In the genomic region with DNA sequence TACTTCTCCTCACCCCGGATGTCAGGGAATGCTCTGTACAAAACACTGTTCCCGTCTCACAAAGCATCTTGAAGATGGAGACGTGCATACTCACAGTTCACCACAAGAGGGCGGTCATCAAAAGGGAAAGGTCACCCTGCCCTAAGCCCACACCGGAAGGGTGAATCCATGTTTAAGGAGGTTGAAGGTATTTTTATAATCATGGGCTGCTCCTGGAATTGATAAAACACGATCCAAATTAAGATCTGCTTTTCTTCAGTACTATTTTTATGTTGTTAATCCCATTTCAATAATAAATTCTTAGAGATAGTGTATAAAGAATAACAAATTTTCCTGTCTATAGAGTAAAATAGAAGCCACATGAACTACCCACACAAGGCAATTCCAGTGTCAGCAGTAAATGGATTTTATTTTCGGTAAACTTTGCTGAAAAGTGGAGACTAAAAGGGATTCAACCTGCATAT, we compare ENCODE assay signal across 8 cellular contexts.
DNase-seq lines count a peak whose midpoint lies in the region; ATAC-seq and TF ChIP-seq lines count a peak whose summit lies in the region.

No MANE protein-coding gene starts in this region.

- H3K27ac ChIP-seq in prostate gland (no peak overlapping the region), uterus (no peak overlapping the region)

- TF ChIP-seq CTCF in GM12864 (IDR thresholded peaks at IDR 0.05; ENCODE audit: low read depth, low read length, missing control alignments) = peak; percentile 85
- TF ChIP-seq CTCF in prostate gland (IDR thresholded peaks at IDR 0.05) = peak; percentile 79 to 88 (median 84)
- peak; percentile 82 to 93 (median 86) for TF ChIP-seq CTCF in uterus (IDR thresholded peaks at IDR 0.05)

- no peaks in the 10 kb centered on the region for H3K36me3 ChIP-seq in prostate gland
- no peaks in the 10 kb centered on the region for H3K36me3 ChIP-seq in uterus

- H3K27me3 ChIP-seq in prostate gland (replicated peaks; ENCODE audit: insufficient read depth) = no peaks in the 10 kb centered on the region
- H3K27me3 ChIP-seq in uterus = no peaks in the 10 kb centered on the region

- H3K4me1 ChIP-seq in prostate gland (replicated peaks) (no peaks in the 10 kb centered on the region), uterus (no peaks in the 10 kb centered on the region)

- H3K9me3 ChIP-seq in prostate gland (no peaks in the 10 kb centered on the region), uterus (no peaks in the 10 kb centered on the region)

- TF ChIP-seq POLR2A in prostate gland (IDR thresholded peaks at IDR 0.05) (no peak), uterus (IDR thresholded peaks at IDR 0.05) (no peak)

- H3K4me3 ChIP-seq in GM12864 (ENCODE audit: low read depth, low read length) (no peak overlapping the region), prostate gland (no peak overlapping the region), uterus (no peak overlapping the region)

- 5% methylated on average over 7 of the region's 7 CpGs for WGBS in prostate gland

- ATAC-seq in HG02571 (IDR thresholded peaks at IDR 0.05; ENCODE audit: unreplicated experiment) = peak; percentile 83
- ATAC-seq in SK-N-SH treated with all-trans-retinoic acid at 6 μM for 48 hours = peak; percentile 99

- intact Hi-C loops in head of caudate nucleus (cut with DNase I) (loop anchor here (5.0 kb wide), 1 partner anchor 236 kb away; no protein-coding TSS in a partner anchor), prostate gland (cut with DNase I) (loop anchor here (2.0 to 5.0 kb wide), 2 partner anchors 111 to 237 kb away; partner anchors contain the start of gene E2F3), uterus (cut with DNase I; ENCODE audit: low total_unique reads) (loop anchor here (5.0 kb wide), 1 partner anchor 236 kb away; no protein-coding TSS in a partner anchor)

- peak; percentile 49 for DNase-seq in GM12864 (ENCODE audit: low read depth)
- DNase-seq in NCI-H1048 (lab: John Stamatoyannopoulos, UW) = peak; percentile 13
- peak; percentile 74 for DNase-seq in activated naive CD4-positive, alpha-beta T cell treated with anti-CD3 and anti-CD28 coated beads, Interleukin-2, amount 50 U/mL, for 16 hours
- peak; percentile 54 to 93 (median 82) for DNase-seq in head of caudate nucleus
- DNase-seq in prostate gland (ENCODE audit: low spot score) = peak; percentile 74
- DNase-seq in uterus = peak; percentile 72 to 79

TF ChIP-seq in SK-N-SH treated with all-trans-retinoic acid at 6 μM for 48 hours, 23 proteins besides CTCF, POLR2A, EP300 and RAD21:
- TF ChIP-seq ZC3H10 (CRISPR knock-in tag; IDR thresholded peaks at IDR 0.05) (no peak), GLIS3 (CRISPR knock-in tag; IDR thresholded peaks at IDR 0.05) (no peak), BACH2 (CRISPR knock-in tag; IDR thresholded peaks at IDR 0.05; ENCODE audit: borderline replicate concordance) (no peak), POU6F1 (CRISPR knock-in tag; IDR thresholded peaks at IDR 0.05; ENCODE audit: borderline replicate concordance, low read depth) (no peak), TOX (CRISPR knock-in tag; IDR thresholded peaks at IDR 0.05; ENCODE audit: borderline replicate concordance) (no peak), ESRRG (CRISPR knock-in tag; IDR thresholded peaks at IDR 0.05) (no peak), ARNTL (CRISPR knock-in tag; IDR thresholded peaks at IDR 0.05; ENCODE audit: borderline replicate concordance, low read depth) (no peak), ZFP3 (CRISPR knock-in tag; IDR thresholded peaks at IDR 0.05) (no peak), ZNF70 (CRISPR knock-in tag; IDR thresholded peaks at IDR 0.05) (no peak)
- TF ChIP-seq, protein P1, sequence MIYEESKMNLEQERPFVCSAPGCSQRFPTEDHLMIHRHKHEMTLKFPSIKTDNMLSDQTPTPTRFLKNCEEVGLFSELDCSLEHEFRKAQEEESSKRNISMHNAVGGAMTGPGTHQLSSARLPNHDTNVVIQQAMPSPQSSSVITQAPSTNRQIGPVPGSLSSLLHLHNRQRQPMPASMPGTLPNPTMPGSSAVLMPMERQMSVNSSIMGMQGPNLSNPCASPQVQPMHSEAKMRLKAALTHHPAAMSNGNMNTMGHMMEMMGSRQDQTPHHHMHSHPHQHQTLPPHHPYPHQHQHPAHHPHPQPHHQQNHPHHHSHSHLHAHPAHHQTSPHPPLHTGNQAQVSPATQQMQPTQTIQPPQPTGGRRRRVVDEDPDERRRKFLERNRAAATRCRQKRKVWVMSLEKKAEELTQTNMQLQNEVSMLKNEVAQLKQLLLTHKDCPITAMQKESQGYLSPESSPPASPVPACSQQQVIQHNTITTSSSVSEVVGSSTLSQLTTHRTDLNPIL (CRISPR knock-in tag; IDR thresholded peaks at IDR 0.05; ENCODE audit: low read depth) = no peak
- TF ChIP-seq, protein P2, sequence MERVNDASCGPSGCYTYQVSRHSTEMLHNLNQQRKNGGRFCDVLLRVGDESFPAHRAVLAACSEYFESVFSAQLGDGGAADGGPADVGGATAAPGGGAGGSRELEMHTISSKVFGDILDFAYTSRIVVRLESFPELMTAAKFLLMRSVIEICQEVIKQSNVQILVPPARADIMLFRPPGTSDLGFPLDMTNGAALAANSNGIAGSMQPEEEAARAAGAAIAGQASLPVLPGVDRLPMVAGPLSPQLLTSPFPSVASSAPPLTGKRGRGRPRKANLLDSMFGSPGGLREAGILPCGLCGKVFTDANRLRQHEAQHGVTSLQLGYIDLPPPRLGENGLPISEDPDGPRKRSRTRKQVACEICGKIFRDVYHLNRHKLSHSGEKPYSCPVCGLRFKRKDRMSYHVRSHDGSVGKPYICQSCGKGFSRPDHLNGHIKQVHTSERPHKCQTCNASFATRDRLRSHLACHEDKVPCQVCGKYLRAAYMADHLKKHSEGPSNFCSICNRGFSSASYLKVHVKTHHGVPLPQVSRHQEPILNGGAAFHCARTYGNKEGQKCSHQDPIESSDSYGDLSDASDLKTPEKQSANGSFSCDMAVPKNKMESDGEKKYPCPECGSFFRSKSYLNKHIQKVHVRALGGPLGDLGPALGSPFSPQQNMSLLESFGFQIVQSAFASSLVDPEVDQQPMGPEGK (CRISPR knock-in tag; IDR thresholded peaks at IDR 0.05; ENCODE audit: borderline replicate concordance) = no peak

Comparison
In these comparisons a context has a peak if more than half of its experiments do, and no peak if none do; other contexts are left out.
1. DNase-seq: peak in every context shown above with its lines; median percentile 82 in head of caudate nucleus; 76 in uterus; 74 in activated naive CD4-positive, alpha-beta T cell treated with anti-CD3 and anti-CD28 coated beads, Interleukin-2, amount 50 U/mL, for 16 hours; 74 in prostate gland; 49 in GM12864; 13 in NCI-H1048.